In the genomic region with DNA sequence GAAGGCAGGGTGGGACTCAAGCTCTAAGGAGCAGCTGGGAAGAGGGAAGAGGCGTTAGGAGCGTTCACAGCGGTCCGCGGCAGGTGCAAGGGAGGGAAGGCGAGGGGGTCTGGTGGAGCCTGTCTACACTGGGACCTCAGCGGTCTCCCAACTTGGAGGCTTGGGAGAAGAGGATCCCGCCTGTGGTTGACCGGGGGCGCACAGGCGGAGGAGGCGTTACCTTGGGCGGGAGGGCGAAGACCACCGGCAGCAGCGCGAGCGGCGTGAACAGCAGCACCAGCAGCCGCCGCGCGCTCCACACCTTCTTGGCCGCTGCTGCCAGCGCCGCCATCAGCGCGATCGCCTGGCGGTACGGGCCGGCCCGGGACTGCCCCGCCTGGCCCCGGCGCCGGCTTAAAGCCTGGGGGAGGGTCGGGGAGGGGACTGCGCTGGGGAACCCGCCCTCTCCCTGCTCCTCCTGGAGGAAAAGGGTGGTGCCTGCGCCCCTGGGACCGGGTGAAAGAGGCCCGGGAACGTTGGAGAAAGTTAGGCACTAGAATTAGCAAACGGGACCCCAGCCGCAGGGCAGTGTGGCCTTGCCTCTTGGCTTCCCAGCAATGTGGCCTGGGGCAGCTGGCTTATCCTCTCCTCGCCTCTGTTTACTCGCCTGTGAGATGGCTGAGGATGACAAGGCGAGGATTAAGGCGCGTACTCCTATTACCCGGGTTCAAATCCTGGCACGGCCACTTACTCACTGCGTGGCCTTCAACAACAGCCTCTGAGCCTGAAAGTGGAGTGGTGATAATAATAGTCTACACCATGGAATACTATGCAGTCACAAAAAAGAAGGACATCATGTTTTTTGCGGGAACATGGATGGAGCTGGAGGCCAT, we compare ENCODE assay signal across 17 cellular contexts. TPM values are rescaled to one million over a fixed set of nuclear protein-coding genes. Genes with fewer than 3 reads are reported as not detected.
DNase-seq lines count a peak whose midpoint lies in the region; ATAC-seq, FAIRE-seq and TF ChIP-seq lines count a peak whose summit lies in the region.
"Had no signal": no experiment of that assay in that cellular context is flagged by ENCODE, and none has a peak within 500 bp of the region (broad histone marks: within the 10 kb centered on the region; RNA-seq: fewer than 3 reads in every experiment).

Gene SLC13A3, minus strand, starts transcription at position 369 of the 872 bp plus-strand sequence. Its CDS starts 38 bp downstream, at position 331.

- H3K36me3 ChIP-seq in ectodermal cell (ENCODE audit: control insufficient read depth, insufficient read depth, low read length) (no peaks in the 10 kb centered on the region), HepG2 (replicated peaks in 1 of 2; ENCODE audit: control insufficient read depth in 1 of 2, insufficient read depth in 2 of 2, low read length in 2 of 2) (no peaks in the 10 kb centered on the region), suprapubic skin (no peaks in the 10 kb centered on the region)
- H3K36me3 ChIP-seq: Peyer's patch, tibial artery had no signal

- POLR2A ChIA-PET in HepG2 (lab: Yijun Ruan, JAX) (interaction anchor here (0.7 to 7.6 kb wide), 16 partner anchors 11 to 708 kb away, joined by 3 to 72 read pairs (median 8); no protein-coding TSS in a partner anchor), GM10248 (lab: Yijun Ruan, JAX) (no interaction called here)

- DNase-seq in NCI-H748 (lab: John Stamatoyannopoulos, UW; ENCODE audit: unreplicated experiment) (peak; percentile 8), NCI-H748 treated with DMSO at 0.1 percent for 48 hours (lab: John Stamatoyannopoulos, UW) (no peak), HepG2 (ENCODE audit: low spot score) (peak; percentile 79), suprapubic skin (ENCODE audit: low spot score in 2 of 2) (no peak), GM10248 (ENCODE audit: extremely low spot score) (no peak), MV-4-11 (lab: John Stamatoyannopoulos, UW) (no peak)
- DNase-seq in activated naive CD4-positive, alpha-beta T cell (lab: John Stamatoyannopoulos, UW), result no peak
- DNase-seq: activated naive CD4-positive, alpha-beta T cell treated with Interleukin-2 at 50 U/mL for 16 hours; EL; mucosa of descending colon; NCI-H1048; Peyer's patch; stimulated activated CD4-positive, alpha-beta T cell treated with anti-CD3 and anti-CD28 coated beads, Interleukin-2, amount 100 ng/mL, for 24 hours; tibial artery had no signal

- peak; percentile 10 for TF ChIP-seq CTCF in HepG2 (CRISPR knock-in tag; IDR thresholded peaks at IDR 0.05)
- TF ChIP-seq CTCF in suprapubic skin (IDR thresholded peaks at IDR 0.05), result no peak
- no peak for TF ChIP-seq CTCF in GM10248 (IDR thresholded peaks at IDR 0.05; ENCODE audit: control extremely low read depth, extremely low read depth, low read depth, missing control alignments)

- H3K9me3 ChIP-seq in ectodermal cell (ENCODE audit: control insufficient read depth, low read length) (no peaks in the 10 kb centered on the region), HepG2 (ENCODE audit: low read length) (no peaks in the 10 kb centered on the region), suprapubic skin (no peaks in the 10 kb centered on the region)
- H3K9me3 ChIP-seq: mucosa of descending colon, Peyer's patch, tibial artery had no signal

- BruUV-seq in HepG2 (replicated peaks; lab: Mats Ljungman, UMichigan), result TSS peak; percentile 70

- TF ChIP-seq EP300 in HepG2 (IDR thresholded peaks at IDR 0.05; ENCODE audit: low read depth in 2 of 2, low read length in 2 of 2), result 0 out of 4 replicates have a peak, but pooled peaks of 1 of the 2 experiments have one; percentile 9
- TF ChIP-seq EP300 in HepG2 (CRISPR knock-in tag; IDR thresholded peaks at IDR 0.05; ENCODE audit: borderline replicate concordance), result peak; percentile 55; the same call in 1 of the 2 replicates
- TF ChIP-seq EP300 in suprapubic skin (IDR thresholded peaks at IDR 0.05), result no peak

- peaks cover 15% of the 10 kb centered on the region for H3K4me1 ChIP-seq in ectodermal cell (ENCODE audit: control insufficient read depth, insufficient read depth, low read length)
- peaks cover 68% of the 10 kb centered on the region for H3K4me1 ChIP-seq in HepG2 (ENCODE audit: insufficient read depth, low read length)
- peaks cover 7% of the 10 kb centered on the region for H3K4me1 ChIP-seq in suprapubic skin
- H3K4me1 ChIP-seq: Peyer's patch had no signal

- H3K27me3 ChIP-seq in ectodermal cell (ENCODE audit: control insufficient read depth, insufficient read depth, low read length, poor library complexity, severe bottlenecking), result peaks cover 20% of the 10 kb centered on the region
- no peaks in the 10 kb centered on the region for H3K27me3 ChIP-seq in HepG2 (ENCODE audit: control insufficient read depth in 1 of 2, insufficient read depth in 2 of 2, low read length in 2 of 2)
- H3K27me3 ChIP-seq in suprapubic skin, result peaks cover 17% of the 10 kb centered on the region

- CTCF ChIA-PET in HepG2 (lab: Yijun Ruan, JAX; ENCODE audit: low intra/inter-chr PET ratio, low total read pairs) (interaction anchor here (3.9 kb wide), 1 partner anchor 29 kb away, joined by 20 read pairs; no protein-coding TSS in a partner anchor), GM10248 (lab: Yijun Ruan, JAX) (no interaction called here)

- TF ChIP-seq POLR2A in HepG2 (IDR thresholded peaks at IDR 0.05; ENCODE audit: insufficient read depth in 1 of 2, low read depth in 2 of 2, low read length in 2 of 2), result peak; percentile 92 to 96
- no peak for TF ChIP-seq POLR2A in suprapubic skin (IDR thresholded peaks at IDR 0.05)

- no peak for FAIRE-seq in HepG2 (lab: Jason Lieb, UNC)

- peak within 1 kb of the TSS; percentile 20 for H2AFZ ChIP-seq in HepG2 (ENCODE audit: low read length)

- peak within 1 kb of the TSS; percentile 81 for H3K9ac ChIP-seq in HepG2 (ENCODE audit: insufficient read depth, low read depth, low read length)

- no peaks in the 10 kb centered on the region for H4K20me1 ChIP-seq in HepG2 (ENCODE audit: insufficient read depth, low read length)

- in situ Hi-C loops in HepG2 (cut with HindIII; ENCODE audit: extremely low pct_ligation_motif_present, low pct_unique_long_range_greater_than_20kb), result no loop called here

- H3K4me2 ChIP-seq in HepG2 (ENCODE audit: low read depth, low read length), result peak within 1 kb of the TSS; percentile 84

- no peak within 1 kb of the TSS for H3K27ac ChIP-seq in ectodermal cell (ENCODE audit: insufficient read depth, low read depth, low read length, poor library complexity, severe bottlenecking)
- H3K27ac ChIP-seq in HepG2 (ENCODE audit: extremely low read length, insufficient read depth, low read length), result peak within 1 kb of the TSS; percentile 72
- H3K27ac ChIP-seq in suprapubic skin, result no peak within 1 kb of the TSS
- H3K27ac ChIP-seq: epithelial cell of prostate, Peyer's patch, tibial artery had no signal

- WGBS in ectodermal cell, 2 experiments, result 19% methylated on average over 55 of the region's 55 CpGs
- 15% methylated on average over 48 of the region's 55 CpGs for whole genome bisulfite sequencing in HepG2 (ENCODE audit: low lambda C conversion rate)
- 21% methylated on average over 45 of the region's 55 CpGs for WGBS in suprapubic skin

- peaks cover 26% of the 10 kb centered on the region for H3K79me2 ChIP-seq in HepG2 (ENCODE audit: insufficient read depth, low read length)

- peak; percentile 82 for TF ChIP-seq RAD21 in HepG2 (CRISPR knock-in tag; IDR thresholded peaks at IDR 0.05)

- intact Hi-C loops in HepG2 (cut with micrococcal nuclease; ENCODE audit: unreplicated experiment), result loop anchor here (1.0 to 2.0 kb wide), 5 partner anchors 13 to 92 kb away; no protein-coding TSS in a partner anchor

- ATAC-seq in HepG2, result peak; percentile 95
- ATAC-seq: HCT116, mucosa of descending colon had no signal

- H3K4me3 ChIP-seq in ectodermal cell (ENCODE audit: insufficient read depth, low read depth, low read length), result peak within 1 kb of the TSS; percentile 34
- peak within 1 kb of the TSS; percentile 64 to 83 (median 66) for H3K4me3 ChIP-seq in HepG2 (replicated peaks in 1 of 3; ENCODE audit: insufficient read depth in 1 of 3, low read depth in 2 of 3, low read length in 3 of 3)
- peak within 1 kb of the TSS; percentile 22 for H3K4me3 ChIP-seq in suprapubic skin
- H3K4me3 ChIP-seq: mucosa of descending colon, Peyer's patch had no signal

TF ChIP-seq in HepG2, 621 proteins besides CTCF, POLR2A, EP300 and RAD21 (continues in another document):
- TF ChIP-seq GABPA (IDR thresholded peaks at IDR 0.05; ENCODE audit: low read depth, low read length) (no peak), GABPA (CRISPR knock-in tag; IDR thresholded peaks at IDR 0.05; ENCODE audit: low read depth) (no peak), ZNF615 (CRISPR knock-in tag; IDR thresholded peaks at IDR 0.05; ENCODE audit: borderline replicate concordance) (no peak)

RNA-seq across cellular contexts. Expression of gene SLC13A3, which starts in this region (rescaled TPM):
- polyA plus RNA-seq in ectodermal cell (2013, experiment 1 of 4), result 9.9 TPM
- polyA plus RNA-seq in ectodermal cell (2013, experiment 2 of 4), result 11.6 TPM
- 6.1 TPM for polyA plus RNA-seq in ectodermal cell (2013, experiment 3 of 4)
- polyA plus RNA-seq in ectodermal cell (2013, experiment 4 of 4), result 5.7 TPM
- total RNA-seq in HepG2 (2016; rRNA removed; fragmentation: Illumina TruSeq; extraction: Trizol) (27.9 and 66.5 TPM in 2 replicates), suprapubic skin (1 to 10 TPM; 1.1 to 8.9 (median 4.2) TPM)
- 23.8 and 30.4 TPM in 2 replicates for total RNA-seq in HepG2 (2016; cell fraction: cytosol; rRNA removed; fragmentation: Illumina TruSeq; extraction: Trizol; ENCODE audit: low read depth)
- 29.2 and 65.4 TPM in 2 replicates for total RNA-seq in HepG2 (2016; cell fraction: insoluble cytoplasmic fraction; rRNA removed; fragmentation: Illumina TruSeq; extraction: Trizol)
- 25.6 and 35.7 TPM in 2 replicates for total RNA-seq in HepG2 (2016; cell fraction: membrane; rRNA removed; fragmentation: Illumina TruSeq; extraction: Trizol)
- 59.9 and 65.1 TPM in 2 replicates for total RNA-seq in HepG2 (2016; cell fraction: nucleus; rRNA removed; fragmentation: Illumina TruSeq; extraction: Trizol)
- polyA plus RNA-seq in HepG2 (2011; rRNA removed), result 63.3 and 76.0 TPM in 2 replicates
- 40.8 and 74.9 TPM in 2 replicates for polyA plus RNA-seq in HepG2 (2011; cell fraction: cytosol; rRNA removed)
- polyA plus RNA-seq in HepG2 (2011; cell fraction: nucleus; rRNA removed), result 88.1 and 138 TPM in 2 replicates
- 42.2 and 59.1 TPM in 2 replicates for polyA plus RNA-seq in HepG2 (2012)
- polyA plus RNA-seq in HepG2 (2016; cell fraction: cytosol; fragmentation: Illumina TruSeq; extraction: Trizol; ENCODE audit: low read depth), result 25.1 and 35.1 TPM in 2 replicates
- 30.5 and 31.8 TPM in 2 replicates for polyA plus RNA-seq in HepG2 (2016; cell fraction: insoluble cytoplasmic fraction; fragmentation: Illumina TruSeq; extraction: Trizol; ENCODE audit: low read depth)
- 24.6 and 30.2 TPM in 2 replicates for polyA plus RNA-seq in HepG2 (2016; cell fraction: membrane; fragmentation: Illumina TruSeq; extraction: Trizol; ENCODE audit: low read depth)
- 99.0 and 99.2 TPM in 2 replicates for polyA plus RNA-seq in HepG2 (2016; cell fraction: nucleus; fragmentation: Illumina TruSeq; extraction: Trizol; ENCODE audit: insufficient read depth, low read depth)
- 0.42 and 193 TPM in 2 replicates for polyA minus RNA-seq in HepG2 (2011; rRNA and poly(A)+ RNA removed; ENCODE audit: low replicate concordance)
- polyA minus RNA-seq in HepG2 (2011; cell fraction: cytosol; rRNA and poly(A)+ RNA removed), result 32.3 and 43.5 TPM in 2 replicates
- polyA minus RNA-seq in HepG2 (2011; cell fraction: nucleus; rRNA and poly(A)+ RNA removed), result 50.4 and 63.9 TPM in 2 replicates

Comparison
In these comparisons a context has a peak if more than half of its experiments do, and no peak if none do; other contexts are left out.
1. DNase-seq: peak in NCI-H748 (single experiment) and HepG2 (single experiment); none in NCI-H748 treated with DMSO at 0.1 percent for 48 hours (single experiment), suprapubic skin (0 of 2), GM10248 (single experiment), activated naive CD4-positive, alpha-beta T cell (0 of 4) and MV-4-11 (single experiment).
2. POLR2A ChIP-seq: peak in HepG2 (2 of 2); none in suprapubic skin (0 of 2).
3. Peak in every context shown above with its lines, with median percentiles within 50 percentile points of each other: H3K4me3 ChIP-seq.